ENCODE assay signal across 14 cellular contexts in genomic region chr7:43686991-43687390, GRCh38. TPM values are rescaled to one million over a fixed set of nuclear protein-coding genes. Genes with fewer than 3 reads are reported as not detected.
DNase-seq lines count a peak whose midpoint lies in the region; ATAC-seq, FAIRE-seq and TF ChIP-seq lines count a peak whose summit lies in the region.
"Had no signal": no experiment of that assay in that cellular context is flagged by ENCODE, and none has a peak within 500 bp of the region (broad histone marks: within the 10 kb centered on the region; RNA-seq: fewer than 3 reads in every experiment).

No MANE protein-coding gene starts in this region.

- H3K4me3 Mint-ChIP-seq in CD8-positive, alpha-beta T cell, result no peak overlapping the region
- no peak overlapping the region for H3K4me3 Mint-ChIP-seq in chondrocyte (ENCODE audit: unreplicated experiment)
- H3K4me3 Mint-ChIP-seq: CD4-positive, CD25-positive, alpha-beta regulatory T cell; H9 had no signal

- H2AFZ ChIP-seq in neural cell (ENCODE audit: low read depth, low read length), result no peak overlapping the region

- H3K4me1 ChIP-seq in CD8-positive, alpha-beta T cell (ENCODE audit: insufficient read depth, low read length), result peaks cover 37% of the 10 kb centered on the region

- TF ChIP-seq CTCF in CD8-positive, alpha-beta T cell (IDR thresholded peaks at IDR 0.05), result no peak
- TF ChIP-seq CTCF in astrocyte of the cerebellum (IDR thresholded peaks at IDR 0.05; ENCODE audit: low read depth, low read length, missing control alignments), result no peak
- no peak for TF ChIP-seq CTCF in neural cell (IDR thresholded peaks at IDR 0.05; ENCODE audit: poor library complexity, severe bottlenecking)
- no peak for TF ChIP-seq CTCF in chondrocyte (IDR thresholded peaks at IDR 0.05)

- H3K79me2 ChIP-seq in neural cell (replicated peaks; ENCODE audit: insufficient read depth, low read length), result peaks cover 37% of the 10 kb centered on the region

- peak overlapping the region; percentile 63 for H3K27ac Mint-ChIP-seq in CD8-positive, alpha-beta T cell
- H3K27ac Mint-ChIP-seq in chondrocyte (ENCODE audit: unreplicated experiment), result no peak overlapping the region
- H3K27ac Mint-ChIP-seq: CD4-positive, CD25-positive, alpha-beta regulatory T cell; H9 had no signal

- H3K27ac ChIP-seq in CD8-positive, alpha-beta T cell (ENCODE audit: low read depth, low read length), result no peak overlapping the region
- H3K27ac ChIP-seq in neural cell (ENCODE audit: low read length), result peak overlapping the region; percentile 11
- H3K27ac ChIP-seq: BLaER1 treated with 17β-estradiol and CSF1 and Interleukin-3, amounts not matched to agents 10 nM and 100 nM had no signal

- POLR2A ChIA-PET in CD8-positive, alpha-beta T cell (lab: Charles Lee), result no interaction called here

- H3F3A ChIP-seq in neural cell (ENCODE audit: insufficient read depth, low read length, poor library complexity, severe bottlenecking), result no peaks in the 10 kb centered on the region

- H3K36me3 Mint-ChIP-seq in CD8-positive, alpha-beta T cell, result peaks cover 17% of the 10 kb centered on the region
- H3K36me3 Mint-ChIP-seq in chondrocyte (ENCODE audit: low read depth), result no peaks in the 10 kb centered on the region

- no peaks in the 10 kb centered on the region for H4K20me1 ChIP-seq in neural cell (ENCODE audit: insufficient read depth)

- TF ChIP-seq EP300 in neural cell (conservative IDR thresholded peaks at IDR 0.05; ENCODE audit: poor library complexity, severe bottlenecking), result no peak

- peaks cover 4% of the 10 kb centered on the region for H3K9me3 Mint-ChIP-seq in CD8-positive, alpha-beta T cell
- no peaks in the 10 kb centered on the region for H3K9me3 Mint-ChIP-seq in chondrocyte (ENCODE audit: low read depth)

- no peak overlapping the region for H3K4me3 ChIP-seq in CD8-positive, alpha-beta T cell (ENCODE audit: low read depth, low read length)
- H3K4me3 ChIP-seq in astrocyte of the cerebellum (ENCODE audit: low read depth, low read length), result no peak overlapping the region
- H3K4me3 ChIP-seq in neural cell (ENCODE audit: low read length), result no peak overlapping the region
- H3K4me3 ChIP-seq: BLaER1 treated with 17β-estradiol and CSF1 and Interleukin-3, amounts not matched to agents 10 nM and 100 nM; GM12878 had no signal

- no peak for TF ChIP-seq RAD21 in neural cell (conservative IDR thresholded peaks at IDR 0.05)

- no peaks in the 10 kb centered on the region for H3K27me3 Mint-ChIP-seq in CD8-positive, alpha-beta T cell (ENCODE audit: low read depth)
- no peaks in the 10 kb centered on the region for H3K27me3 Mint-ChIP-seq in chondrocyte (ENCODE audit: low read depth)
- H3K27me3 Mint-ChIP-seq: CD4-positive, CD25-positive, alpha-beta regulatory T cell had no signal

- FAIRE-seq in GM19239 (lab: Jason Lieb, UNC), result peak; percentile 66
- FAIRE-seq: GM12878, GM18507 had no signal

- peaks cover 74% of the 10 kb centered on the region for H3K4me1 Mint-ChIP-seq in CD8-positive, alpha-beta T cell (ENCODE audit: low read depth)
- peaks cover 18% of the 10 kb centered on the region for H3K4me1 Mint-ChIP-seq in chondrocyte (ENCODE audit: low read depth)

- CTCF ChIA-PET in CD8-positive, alpha-beta T cell (lab: Charles Lee), result interaction anchor here (1.0 to 5.5 kb wide), 4 partner anchors 12 to 152 kb away, joined by 3 to 48 read pairs (median 10); partner anchors contain the start of gene STK17A

- no peak overlapping the region for H3K4me2 ChIP-seq in neural cell (ENCODE audit: low read length)
- H3K4me2 ChIP-seq: BLaER1 treated with 17β-estradiol and CSF1 and Interleukin-3, amounts not matched to agents 10 nM and 100 nM had no signal

- no peaks in the 10 kb centered on the region for H3K9me2 ChIP-seq in neural cell (ENCODE audit: insufficient read depth, low read length)

- in situ Hi-C loops in astrocyte of the cerebellum (cut with HindIII; ENCODE audit: low sequenced_read_pairs), result no loop called here

- intact Hi-C loops in CD8-positive, alpha-beta T cell (cut with DNase I, micrococcal nuclease), result no loop called here

- H3K27me3 ChIP-seq in CD8-positive, alpha-beta T cell (ENCODE audit: insufficient read depth, low read length), result no peaks in the 10 kb centered on the region
- H3K27me3 ChIP-seq in neural cell (ENCODE audit: insufficient read depth, low read depth, low read length), result no peaks in the 10 kb centered on the region
- H3K27me3 ChIP-seq: BLaER1 treated with 17β-estradiol and CSF1 and Interleukin-3, amounts not matched to agents 10 nM and 100 nM had no signal

- no peak overlapping the region for H3K9ac ChIP-seq in neural cell (ENCODE audit: low read length)
- H3K9ac ChIP-seq: BLaER1 treated with 17β-estradiol and CSF1 and Interleukin-3, amounts not matched to agents 10 nM and 100 nM had no signal

- no peak for DNase-seq in CD8-positive, alpha-beta T cell
- DNase-seq in GM19239 (ENCODE audit: insufficient read length, low spot score) (no peak), astrocyte of the cerebellum (ENCODE audit: low read depth) (peak; percentile 53), NCI-H2107 (lab: John Stamatoyannopoulos, UW) (no peak), chondrocyte (ENCODE audit: low spot score) (no peak)
- DNase-seq in activated CD4-positive, alpha-beta T cell treated with anti-CD3 and anti-CD28 coated beads for 1 hour, result no peak
- DNase-seq: ACHN; CD4-positive, CD25-positive, alpha-beta regulatory T cell; GOT3; H9 had no signal

- no peak for ATAC-seq in CD8-positive, alpha-beta T cell
- ATAC-seq: GM12878 had no signal

- no peaks in the 10 kb centered on the region for H3K9me3 ChIP-seq in CD8-positive, alpha-beta T cell (ENCODE audit: low read length)
- H3K9me3 ChIP-seq in neural cell (ENCODE audit: low read length), result no peaks in the 10 kb centered on the region

- no peaks in the 10 kb centered on the region for H3K36me3 ChIP-seq in CD8-positive, alpha-beta T cell (ENCODE audit: insufficient read depth, low read length)
- no peaks in the 10 kb centered on the region for H3K36me3 ChIP-seq in neural cell (ENCODE audit: insufficient read depth, low read length)

TF ChIP-seq in neural cell, 6 proteins besides CTCF, POLR2A, EP300 and RAD21:
- TF ChIP-seq TAF1 (IDR thresholded peaks at IDR 0.05; ENCODE audit: low read depth) (no peak), EZH2 (IDR thresholded peaks at IDR 0.05; ENCODE audit: borderline replicate concordance, insufficient read depth, low read length, poor library complexity, severe bottlenecking) (no peak), MXI1 (conservative IDR thresholded peaks at IDR 0.05; ENCODE audit: poor library complexity, severe bottlenecking) (no peak), SMC3 (conservative IDR thresholded peaks at IDR 0.05; ENCODE audit: poor library complexity) (no peak), POLR2AphosphoS5 (IDR thresholded peaks at IDR 0.05) (no peak), REST (IDR thresholded peaks at IDR 0.05; ENCODE audit: borderline replicate concordance) (no peak)

RNA-seq across cellular contexts. Expression of gene COA1, which starts 42.3 kb away (rescaled TPM):
- 10 to 100 TPM; 95.8 to 96.7 TPM for total RNA-seq in CD8-positive, alpha-beta T cell
- polyA plus RNA-seq in neural cell, result 141 and 157 TPM in 2 replicates
- polyA minus RNA-seq in neural cell, result 74.3 and 95.0 TPM in 2 replicates
- 31.4 to 36.6 TPM (median 33.5 TPM) in 3 replicates for total RNA-seq in chondrocyte
